Comparison of ENCODE assay signal across 8 cellular contexts in the genomic region with DNA sequence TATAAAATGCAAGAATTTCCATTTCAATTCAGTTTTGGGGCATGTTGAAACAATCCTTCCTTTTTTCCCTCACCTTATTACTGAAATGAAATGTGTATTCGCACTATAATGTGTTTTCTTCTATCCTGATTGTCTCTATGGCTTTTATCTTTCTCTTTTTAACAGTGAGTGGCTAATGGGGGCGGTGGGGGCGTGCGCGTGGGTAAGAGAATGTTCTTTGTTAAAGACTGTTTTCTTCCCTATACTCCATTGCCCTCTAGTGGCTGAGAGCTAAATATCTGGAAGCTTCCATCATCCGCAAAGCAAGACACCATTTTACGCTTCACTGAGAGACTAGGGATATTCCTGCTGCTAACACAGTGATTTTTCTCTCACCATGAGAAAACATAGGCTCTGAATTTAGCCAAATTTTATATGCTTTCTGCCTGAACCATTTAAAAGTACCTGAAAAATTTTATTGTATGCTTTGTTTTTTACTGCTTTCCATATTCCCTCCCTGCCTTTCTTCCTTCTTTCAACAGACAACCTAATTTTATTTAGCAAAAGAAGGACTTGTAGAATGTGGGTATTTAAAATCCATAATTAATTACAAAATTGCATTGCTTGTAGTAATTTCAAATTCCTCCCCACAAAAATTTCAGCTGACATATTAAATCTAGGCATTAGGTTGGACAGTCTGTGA.
DNase-seq lines count a peak whose midpoint lies in the region; ATAC-seq and TF ChIP-seq lines count a peak whose summit lies in the region.

No MANE protein-coding gene starts in this region.

- TF ChIP-seq EP300 in SK-N-SH (IDR thresholded peaks at IDR 0.05; ENCODE audit: borderline replicate concordance in 1 of 2, low read depth in 1 of 2, low read length in 1 of 2) = peak in 1 of 2 experiments; percentile 6; a peak in 1 of 4 replicates

- H4K20me1 ChIP-seq in SK-N-SH (ENCODE audit: insufficient read depth) = no peaks in the 10 kb centered on the region

- no peaks in the 10 kb centered on the region for H3K79me2 ChIP-seq in SK-N-SH (ENCODE audit: insufficient read depth)

- POLR2A ChIA-PET in SK-N-SH (lab: Yijun Ruan, JAX) = interaction anchor here (1.4 kb wide), 1 partner anchor 756 kb away, joined by 5 read pairs; no protein-coding TSS in a partner anchor

- no peaks in the 10 kb centered on the region for H3K9me3 ChIP-seq in SK-N-SH

- no peaks in the 10 kb centered on the region for H3F3A ChIP-seq in SK-N-SH (replicated peaks; ENCODE audit: insufficient read depth)

- peak; percentile 88 for TF ChIP-seq CTCF in 22Rv1 (IDR thresholded peaks at IDR 0.05)
- TF ChIP-seq CTCF in GM12865 (IDR thresholded peaks at IDR 0.05; ENCODE audit: insufficient read depth, low read depth, low read length, missing control alignments) = peak; percentile 77
- TF ChIP-seq CTCF in SK-N-SH (IDR thresholded peaks at IDR 0.05) = peak; percentile 91
- TF ChIP-seq CTCF in choroid plexus epithelial cell (conservative IDR thresholded peaks at IDR 0.05; ENCODE audit: low read depth, low read length) = peak; percentile 88

- H3K4me1 ChIP-seq in SK-N-SH (ENCODE audit: control insufficient read depth in 1 of 2, insufficient read depth in 2 of 2, low read depth in 1 of 2, low read length in 1 of 2) = no peaks in the 10 kb centered on the region; a peak in 1 of 4 replicates

- H3K27me3 ChIP-seq in SK-N-SH (ENCODE audit: insufficient read depth) = no peaks in the 10 kb centered on the region

- peak overlapping the region; percentile 76 for H3K4me2 ChIP-seq in SK-N-SH

- ATAC-seq in HG02571 (IDR thresholded peaks at IDR 0.05; ENCODE audit: unreplicated experiment) (peak; percentile 92), left colon (peak; percentile 75)

- peak overlapping the region; percentile 65; the same call in 1 of the 2 replicates for H2AFZ ChIP-seq in SK-N-SH (ENCODE audit: low read depth)

- H3K9me2 ChIP-seq in SK-N-SH = no peaks in the 10 kb centered on the region

- peak; percentile 95 for TF ChIP-seq RAD21 in SK-N-SH (IDR thresholded peaks at IDR 0.05; ENCODE audit: low read length)

- H3K36me3 ChIP-seq in SK-N-SH (replicated peaks in 1 of 2; ENCODE audit: control insufficient read depth in 1 of 2, insufficient read depth in 2 of 2, low read length in 1 of 2) = no peaks in the 10 kb centered on the region

- no peak overlapping the region for H3K27ac ChIP-seq in 22Rv1
- H3K27ac ChIP-seq in SK-N-SH (ENCODE audit: low read depth in 2 of 2, low read length in 1 of 2) = peak overlapping the region in 1 of 2 experiments; percentile 28; a peak in 1 of 4 replicates

- intact Hi-C loops in left colon (cut with DNase I, micrococcal nuclease) = loop anchor here in 1 of 2 donors (10.0 kb wide), 1 partner anchor 754 kb away; a partner anchor contains a TSS

- H3K4me3 ChIP-seq in GM12865 (ENCODE audit: low read depth, low read length) (no peak overlapping the region), SK-N-SH (ENCODE audit: low read depth in 2 of 2, low read length in 1 of 2) (peak overlapping the region in 1 of 2 experiments; percentile 55; a peak in 1 of 4 replicates), choroid plexus epithelial cell (ENCODE audit: low read depth, low read length) (no peak overlapping the region)

- 13% methylated on average over 7 of the region's 7 CpGs for WGBS in SK-N-SH (ENCODE audit: low lambda C conversion rate)

- peak; percentile 63 for DNase-seq in GM12865 (ENCODE audit: low read depth)
- DNase-seq in NAMALWA (ENCODE audit: low spot score) = peak; percentile 71
- peak; percentile 56 for DNase-seq in SK-N-SH
- DNase-seq in choroid plexus epithelial cell (ENCODE audit: low read depth) = peak; percentile 79
- peak in 1 of 2 donors; percentile 22 for DNase-seq in left colon
- peak; percentile 26 for DNase-seq in stimulated activated CD8-positive, alpha-beta memory T cell treated with anti-CD3 and anti-CD28 coated beads, Interleukin-4, amount 100 ng/mL, for 48 hours

- H3K9ac ChIP-seq in SK-N-SH = no peak overlapping the region

- CTCF ChIA-PET in SK-N-SH (lab: Yijun Ruan, JAX) = interaction anchor here (0.6 to 7.5 kb wide), 16 partner anchors 9 to 996 kb away, joined by 3 to 93 read pairs (median 3); a partner anchor contains a TSS

TF ChIP-seq in SK-N-SH, 30 proteins besides CTCF, POLR2A, EP300 and RAD21:
- peak; percentile 73 for TF ChIP-seq SMC3 (IDR thresholded peaks at IDR 0.05; ENCODE audit: low read depth, low read length)
- TF ChIP-seq YY1 (IDR thresholded peaks at IDR 0.05; ENCODE audit: low read depth) = peak; percentile 58; the same call in 1 of the 2 replicates
- no peak for TF ChIP-seq TEAD4 (IDR thresholded peaks at IDR 0.05; ENCODE audit: borderline replicate concordance, insufficient read depth)
- TF ChIP-seq, protein P1, sequence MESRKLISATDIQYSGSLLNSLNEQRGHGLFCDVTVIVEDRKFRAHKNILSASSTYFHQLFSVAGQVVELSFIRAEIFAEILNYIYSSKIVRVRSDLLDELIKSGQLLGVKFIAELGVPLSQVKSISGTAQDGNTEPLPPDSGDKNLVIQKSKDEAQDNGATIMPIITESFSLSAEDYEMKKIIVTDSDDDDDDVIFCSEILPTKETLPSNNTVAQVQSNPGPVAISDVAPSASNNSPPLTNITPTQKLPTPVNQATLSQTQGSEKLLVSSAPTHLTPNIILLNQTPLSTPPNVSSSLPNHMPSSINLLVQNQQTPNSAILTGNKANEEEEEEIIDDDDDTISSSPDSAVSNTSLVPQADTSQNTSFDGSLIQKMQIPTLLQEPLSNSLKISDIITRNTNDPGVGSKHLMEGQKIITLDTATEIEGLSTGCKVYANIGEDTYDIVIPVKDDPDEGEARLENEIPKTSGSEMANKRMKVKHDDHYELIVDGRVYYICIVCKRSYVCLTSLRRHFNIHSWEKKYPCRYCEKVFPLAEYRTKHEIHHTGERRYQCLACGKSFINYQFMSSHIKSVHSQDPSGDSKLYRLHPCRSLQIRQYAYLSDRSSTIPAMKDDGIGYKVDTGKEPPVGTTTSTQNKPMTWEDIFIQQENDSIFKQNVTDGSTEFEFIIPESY (IDR thresholded peaks at IDR 0.05; ENCODE audit: borderline replicate concordance, low read depth) = no peak
- peak; percentile 20; the same call in 1 of the 2 replicates for TF ChIP-seq NRF1 (IDR thresholded peaks at IDR 0.05; ENCODE audit: low read depth, low read length)
- TF ChIP-seq, protein P2, sequence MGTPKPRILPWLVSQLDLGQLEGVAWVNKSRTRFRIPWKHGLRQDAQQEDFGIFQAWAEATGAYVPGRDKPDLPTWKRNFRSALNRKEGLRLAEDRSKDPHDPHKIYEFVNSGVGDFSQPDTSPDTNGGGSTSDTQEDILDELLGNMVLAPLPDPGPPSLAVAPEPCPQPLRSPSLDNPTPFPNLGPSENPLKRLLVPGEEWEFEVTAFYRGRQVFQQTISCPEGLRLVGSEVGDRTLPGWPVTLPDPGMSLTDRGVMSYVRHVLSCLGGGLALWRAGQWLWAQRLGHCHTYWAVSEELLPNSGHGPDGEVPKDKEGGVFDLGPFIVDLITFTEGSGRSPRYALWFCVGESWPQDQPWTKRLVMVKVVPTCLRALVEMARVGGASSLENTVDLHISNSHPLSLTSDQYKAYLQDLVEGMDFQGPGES (IDR thresholded peaks at IDR 0.05; ENCODE audit: low read depth, low read length) = no peak
- peak; percentile 20; the same call in 1 of the 2 replicates for TF ChIP-seq RCOR1 (IDR thresholded peaks at IDR 0.05; ENCODE audit: low read length)
- TF ChIP-seq MEF2A (IDR thresholded peaks at IDR 0.05; ENCODE audit: borderline replicate concordance, low read depth) = no peak
- no peak for TF ChIP-seq ELF1 (IDR thresholded peaks at IDR 0.05)
- TF ChIP-seq RXRA (IDR thresholded peaks at IDR 0.05; ENCODE audit: borderline replicate concordance, low read depth) = no peak
- peak; percentile 54 for TF ChIP-seq CHD2 (IDR thresholded peaks at IDR 0.05; ENCODE audit: low read length, partially characterized antibody)
- no peak for TF ChIP-seq POLR2AphosphoS5 (IDR thresholded peaks at IDR 0.05; ENCODE audit: low read depth, low read length)
- no peak for TF ChIP-seq FOXJ3 (CRISPR knock-in tag; IDR thresholded peaks at IDR 0.05)
- no peak for TF ChIP-seq FOXM1 (IDR thresholded peaks at IDR 0.05; ENCODE audit: low read depth)
- TF ChIP-seq, protein P3, sequence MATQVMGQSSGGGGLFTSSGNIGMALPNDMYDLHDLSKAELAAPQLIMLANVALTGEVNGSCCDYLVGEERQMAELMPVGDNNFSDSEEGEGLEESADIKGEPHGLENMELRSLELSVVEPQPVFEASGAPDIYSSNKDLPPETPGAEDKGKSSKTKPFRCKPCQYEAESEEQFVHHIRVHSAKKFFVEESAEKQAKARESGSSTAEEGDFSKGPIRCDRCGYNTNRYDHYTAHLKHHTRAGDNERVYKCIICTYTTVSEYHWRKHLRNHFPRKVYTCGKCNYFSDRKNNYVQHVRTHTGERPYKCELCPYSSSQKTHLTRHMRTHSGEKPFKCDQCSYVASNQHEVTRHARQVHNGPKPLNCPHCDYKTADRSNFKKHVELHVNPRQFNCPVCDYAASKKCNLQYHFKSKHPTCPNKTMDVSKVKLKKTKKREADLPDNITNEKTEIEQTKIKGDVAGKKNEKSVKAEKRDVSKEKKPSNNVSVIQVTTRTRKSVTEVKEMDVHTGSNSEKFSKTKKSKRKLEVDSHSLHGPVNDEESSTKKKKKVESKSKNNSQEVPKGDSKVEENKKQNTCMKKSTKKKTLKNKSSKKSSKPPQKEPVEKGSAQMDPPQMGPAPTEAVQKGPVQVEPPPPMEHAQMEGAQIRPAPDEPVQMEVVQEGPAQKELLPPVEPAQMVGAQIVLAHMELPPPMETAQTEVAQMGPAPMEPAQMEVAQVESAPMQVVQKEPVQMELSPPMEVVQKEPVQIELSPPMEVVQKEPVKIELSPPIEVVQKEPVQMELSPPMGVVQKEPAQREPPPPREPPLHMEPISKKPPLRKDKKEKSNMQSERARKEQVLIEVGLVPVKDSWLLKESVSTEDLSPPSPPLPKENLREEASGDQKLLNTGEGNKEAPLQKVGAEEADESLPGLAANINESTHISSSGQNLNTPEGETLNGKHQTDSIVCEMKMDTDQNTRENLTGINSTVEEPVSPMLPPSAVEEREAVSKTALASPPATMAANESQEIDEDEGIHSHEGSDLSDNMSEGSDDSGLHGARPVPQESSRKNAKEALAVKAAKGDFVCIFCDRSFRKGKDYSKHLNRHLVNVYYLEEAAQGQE (IDR thresholded peaks at IDR 0.05; ENCODE audit: low read depth, low read length) = no peak
- TF ChIP-seq GATA2 (CRISPR knock-in tag; IDR thresholded peaks at IDR 0.05) = 0 out of 2 replicates have a peak, but pooled peaks have one; percentile 15
